Comparison of ENCODE assay signal across 23 cellular contexts in genomic region chr17:67232441-67232840, GRCh38. TPM values are rescaled to one million over a fixed set of nuclear protein-coding genes. Genes with fewer than 3 reads are reported as not detected.
A peak's percentile ranks its signal among the peaks of the same experiment; 100 is the strongest.
DNase-seq lines count a peak whose midpoint lies in the region; ATAC-seq lines count a peak whose summit lies in the region.
"Had no signal": no experiment of that assay in that cellular context is flagged by ENCODE, and none has a peak within 500 bp of the region (broad histone marks: within the 10 kb centered on the region; RNA-seq: fewer than 3 reads in every experiment).

No MANE protein-coding gene starts in this region.

- H3K36me3 ChIP-seq in SK-N-MC (ENCODE audit: insufficient read depth, low read length): peaks cover 29% of the 10 kb centered on the region

- H3K27me3 Mint-ChIP-seq in activated T-helper 17 cell treated with anti-CD3 and anti-CD28 coated beads, Interleukin-2, amount 50 U/mL, for 72 hours: no peaks in the 10 kb centered on the region
- H3K27me3 Mint-ChIP-seq: CD4-positive, alpha-beta memory T cell; CD4-positive, CD25-positive, alpha-beta regulatory T cell; CD8-positive, alpha-beta memory T cell had no signal

- no peak overlapping the region for H3K4me3 ChIP-seq in SK-N-MC
- H3K4me3 ChIP-seq: BLaER1, GM12878 had no signal

- peaks cover 96% of the 10 kb centered on the region for H3K36me3 Mint-ChIP-seq in activated T-helper 17 cell treated with anti-CD3 and anti-CD28 coated beads, Interleukin-2, amount 50 U/mL, for 72 hours (ENCODE audit: low read depth)

- H3K4me1 Mint-ChIP-seq in activated T-helper 17 cell treated with anti-CD3 and anti-CD28 coated beads, Interleukin-2, amount 50 U/mL, for 72 hours: peaks cover 30% of the 10 kb centered on the region

- H3K27ac ChIP-seq in SK-N-MC: 0 out of 2 replicates have a peak overlapping the region, but pooled peaks have one; percentile 13
- H3K27ac ChIP-seq: BLaER1 had no signal

- DNase-seq in SK-N-MC (ENCODE audit: low read depth, low spot score): no peak
- DNase-seq in central memory CD4-positive, alpha-beta T cell: no peak
- DNase-seq in stimulated activated naive CD4-positive, alpha-beta T cell (lab: John Stamatoyannopoulos, UW): no peak
- DNase-seq: 8988T; ACHN; BE2C; C1 segment of cervical spinal cord; CD4-positive, alpha-beta memory T cell; CD4-positive, CD25-positive, alpha-beta regulatory T cell; CD8-positive, alpha-beta memory T cell; COR-L47; DMS 273 treated with DMSO at 0.1 percent for 48 hours; DMS153; DMS53; DMS79; DND-41; EL; GDM1 had no signal

- H3K4me3 Mint-ChIP-seq in activated T-helper 17 cell treated with anti-CD3 and anti-CD28 coated beads, Interleukin-2, amount 50 U/mL, for 72 hours: no peak overlapping the region
- H3K4me3 Mint-ChIP-seq: CD14-positive monocyte; CD4-positive, alpha-beta memory T cell; CD4-positive, CD25-positive, alpha-beta regulatory T cell had no signal

- ATAC-seq in activated T-helper 17 cell treated with anti-CD3 and anti-CD28 coated beads, Interleukin-2, amount 50 U/mL, for 72 hours (replicated peaks): no peak
- no peak for ATAC-seq in HG03097 (IDR thresholded peaks at IDR 0.05; ENCODE audit: low FRiP score, unreplicated experiment)
- ATAC-seq: GM12878 had no signal

- H3K9me3 ChIP-seq in SK-N-MC (ENCODE audit: low read depth, low read length): no peaks in the 10 kb centered on the region
- H3K9me3 ChIP-seq: BE2C, BLaER1 had no signal

- H3K9me3 Mint-ChIP-seq in activated T-helper 17 cell treated with anti-CD3 and anti-CD28 coated beads, Interleukin-2, amount 50 U/mL, for 72 hours: no peaks in the 10 kb centered on the region
- H3K9me3 Mint-ChIP-seq: CD14-positive monocyte; CD4-positive, CD25-positive, alpha-beta regulatory T cell; CD8-positive, alpha-beta memory T cell had no signal

- peak overlapping the region; percentile 25 for H3K27ac Mint-ChIP-seq in activated T-helper 17 cell treated with anti-CD3 and anti-CD28 coated beads, Interleukin-2, amount 50 U/mL, for 72 hours
- H3K27ac Mint-ChIP-seq: CD4-positive, alpha-beta memory T cell; CD4-positive, CD25-positive, alpha-beta regulatory T cell had no signal

- no peak overlapping the region for H3K9ac ChIP-seq in SK-N-MC (ENCODE audit: insufficient read length)
- H3K9ac ChIP-seq: BLaER1 had no signal

RNA-seq across cellular contexts. Expression of gene HELZ, which starts 12.6 kb away (rescaled TPM):
- total RNA-seq in activated T-helper 17 cell treated with anti-CD3 and anti-CD28 coated beads, Interleukin-2, amount 50 U/mL, for 72 hours: 100 to 1,000 TPM in 1 of 2 donors, 10 to 100 TPM in 1; 81.9 to 117 TPM
